27 cellular contexts compared by ENCODE assay signal in genomic region chr5:142602720-142603245, GRCh38.
DNase-seq lines count a peak whose midpoint lies in the region; ATAC-seq and TF ChIP-seq lines count a peak whose summit lies in the region.
"Had no signal": no experiment of that assay in that cellular context is flagged by ENCODE, and none has a peak within 500 bp of the region (broad histone marks: within the 10 kb centered on the region; RNA-seq: fewer than 3 reads in every experiment).

No MANE protein-coding gene starts in this region.

- H3K27me3 ChIP-seq in PC-9 (ENCODE audit: insufficient read depth, low read depth), result no peaks in the 10 kb centered on the region
- no peaks in the 10 kb centered on the region for H3K27me3 ChIP-seq in gastroesophageal sphincter
- H3K27me3 ChIP-seq: pancreas, SJSA1 had no signal

- 0 out of 2 replicates have a peak overlapping the region, but pooled peaks have one; percentile 5 for H2AFZ ChIP-seq in PC-9

- no peak for TF ChIP-seq POLR2A in gastroesophageal sphincter (IDR thresholded peaks at IDR 0.05)

- POLR2A ChIA-PET in PC-9 (lab: Charles Lee; ENCODE audit: unreplicated experiment), result no interaction called here

- H4K20me1 ChIP-seq in PC-9 (ENCODE audit: insufficient read depth), result no peaks in the 10 kb centered on the region

- BruUV-seq in PC-9 (replicated peaks; lab: Mats Ljungman, UMichigan), result no TSS peak

- 82 to 92% methylated on average over 4 of the region's 4 CpGs for WGBS in mesodermal cell (ENCODE audit: insufficient coverage in 2 of 2), 2 experiments
- WGBS in gastroesophageal sphincter (ENCODE audit: low coverage in 1 of 2), 2 donors, result 76 to 98% methylated on average over 3 to 4 of the region's 4 CpGs

- H3K79me2 ChIP-seq in PC-9 (ENCODE audit: low read depth), result no peaks in the 10 kb centered on the region

- intact Hi-C loops in PC-9 (cut with micrococcal nuclease; ENCODE audit: unreplicated experiment), result no loop called here

- TF ChIP-seq CTCF in PC-9 (conservative IDR thresholded peaks at IDR 0.05), result no peak
- no peak for TF ChIP-seq CTCF in gastroesophageal sphincter (IDR thresholded peaks at IDR 0.05)

- peaks cover 28% of the 10 kb centered on the region for H3K4me1 ChIP-seq in PC-9 (replicated peaks; ENCODE audit: insufficient read depth)
- peaks cover 48% of the 10 kb centered on the region for H3K4me1 ChIP-seq in mesodermal cell (ENCODE audit: control insufficient read depth, insufficient read depth, low read length, poor library complexity, severe bottlenecking)
- peaks cover 0 to 32% (median 12%) of the 10 kb centered on the region in 3 donors for H3K4me1 ChIP-seq in gastroesophageal sphincter
- H3K4me1 ChIP-seq: HAP-1, pancreas had no signal

- H3K9me3 ChIP-seq in PC-9 (ENCODE audit: insufficient read depth, low read depth) (no peaks in the 10 kb centered on the region), mesodermal cell (ENCODE audit: control insufficient read depth, low read length) (no peaks in the 10 kb centered on the region), gastroesophageal sphincter (no peaks in the 10 kb centered on the region)
- H3K9me3 ChIP-seq: HAP-1, pancreas, SJSA1, transverse colon had no signal

- peak overlapping the region; percentile 38 for H3K4me2 ChIP-seq in PC-9

- H3K27ac ChIP-seq in PC-9 (peak overlapping the region; percentile 89), mesodermal cell (ENCODE audit: low read depth, low read length, severe bottlenecking) (peak overlapping the region; percentile 66), gastroesophageal sphincter (no peak overlapping the region)
- H3K27ac ChIP-seq: pancreas, SJSA1, transverse colon had no signal

- H3F3A ChIP-seq in PC-9 (ENCODE audit: insufficient read depth, low read depth), result peaks cover 17% of the 10 kb centered on the region

- no peaks in the 10 kb centered on the region for H3K9me2 ChIP-seq in PC-9 (ENCODE audit: insufficient read depth)

- H3K4me3 ChIP-seq in PC-9 (no peak overlapping the region), mesodermal cell (ENCODE audit: extremely low read depth, insufficient read depth, low read length, poor library complexity, severe bottlenecking) (no peak overlapping the region), gastroesophageal sphincter (no peak overlapping the region)
- H3K4me3 ChIP-seq: HAP-1, pancreas, SJSA1, transverse colon had no signal

- no peaks in the 10 kb centered on the region for H3K36me3 ChIP-seq in PC-9 (ENCODE audit: low read depth)
- H3K36me3 ChIP-seq in mesodermal cell (ENCODE audit: control insufficient read depth, insufficient read depth, low read length), result peaks cover 4% of the 10 kb centered on the region
- no peaks in the 10 kb centered on the region for H3K36me3 ChIP-seq in gastroesophageal sphincter
- H3K36me3 ChIP-seq: HAP-1, pancreas, transverse colon had no signal

- peak; percentile 57 for DNase-seq in ELR (ENCODE audit: low read depth)
- peak in 1 of 2 experiments; percentile 81 for DNase-seq in PC-9
- peak; percentile 58 for DNase-seq in dermis blood vessel endothelial cell
- no peak for DNase-seq in GOT3 (lab: John Stamatoyannopoulos, UW)
- no peak for DNase-seq in stimulated activated CD4-positive, alpha-beta T cell treated with anti-CD3 and anti-CD28 coated beads, Interleukin-4, amount 100 ng/mL, for 4 hours
- DNase-seq: activated CD4-positive, alpha-beta T cell treated with anti-CD3 and anti-CD28 coated beads, Interleukin-2, amount 50 U/mL, for 48 hours; activated CD8-positive, alpha-beta memory T cell treated with anti-CD3 and anti-CD28 coated beads, Interleukin-2, amount 50 U/mL, for 4 hours; anterior cingulate cortex; cortex of kidney; DMS53; endodermal cell; Karpas-422; NCI-H1048; NCI-H1694 treated with DMSO at 0.1 percent for 48 hours; NCI-H2171; NCI-H524; nephron progenitor cell; pancreas; stimulated activated CD4-positive, alpha-beta T cell treated with anti-CD3 and anti-CD28 coated beads, Interleukin-2, amount 100 ng/mL, for 24 hours; T-helper 1 cell; transverse colon had no signal

- CTCF ChIA-PET in PC-9 (lab: Charles Lee), result interaction anchor here (0.5 to 0.6 kb wide), 2 partner anchors 41 to 296 kb away, joined by 3 to 11 read pairs; no protein-coding TSS in a partner anchor

- no peak for TF ChIP-seq EP300 in gastroesophageal sphincter (IDR thresholded peaks at IDR 0.05)

- ATAC-seq in gastroesophageal sphincter (no peak), GM21786 (IDR thresholded peaks at IDR 0.05; ENCODE audit: unreplicated experiment) (no peak)
- ATAC-seq: activated CD4-positive, CD25-positive, alpha-beta regulatory T cell treated with anti-CD3 and anti-CD28 coated beads, Interleukin-2, amount 50 U/mL, for 24 hours; pancreas had no signal

Comparison
In these comparisons a context has a peak if more than half of its experiments do, and no peak if none do; other contexts are left out.
1. DNase-seq: peak in ELR (single experiment) and dermis blood vessel endothelial cell (single experiment); none in GOT3 (single experiment) and stimulated activated CD4-positive, alpha-beta T cell treated with anti-CD3 and anti-CD28 coated beads, Interleukin-4, amount 100 ng/mL, for 4 hours (0 of 2).
2. H3K27ac ChIP-seq: peak in PC-9 (single experiment) and mesodermal cell (single experiment); none in gastroesophageal sphincter (0 of 4).